9 cellular contexts compared by ENCODE assay signal in the genomic region with DNA sequence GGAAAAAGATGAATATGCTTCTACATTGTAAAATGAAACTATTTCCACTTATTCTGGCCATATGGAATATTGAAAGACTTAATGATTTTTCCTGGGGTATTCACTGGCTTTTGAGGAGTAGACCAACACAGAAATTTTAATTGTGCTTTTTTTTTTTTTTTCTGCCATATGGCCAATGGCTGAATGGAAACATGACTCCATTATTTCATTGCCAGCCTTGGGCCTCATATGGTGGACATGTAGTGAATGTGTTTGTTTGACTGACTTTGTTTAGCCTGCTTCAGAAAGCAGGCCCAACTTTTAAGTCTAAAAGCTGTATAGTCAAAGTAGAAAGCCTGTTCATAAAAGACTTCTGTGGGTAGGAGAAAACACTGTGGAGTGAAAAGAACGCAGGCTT. TPM values are rescaled to one million over a fixed set of nuclear protein-coding genes. Genes with fewer than 3 reads are reported as not detected.
DNase-seq lines count a peak whose midpoint lies in the region; ATAC-seq and TF ChIP-seq lines count a peak whose summit lies in the region.
"Had no signal": no experiment of that assay in that cellular context is flagged by ENCODE, and none has a peak within 500 bp of the region (broad histone marks: within the 10 kb centered on the region; RNA-seq: fewer than 3 reads in every experiment).

No MANE protein-coding gene starts in this region.

- peak overlapping the region; percentile 86 for H3K4me2 ChIP-seq in neural progenitor cell

- H3K36me3 Mint-ChIP-seq in CD4-positive, alpha-beta memory T cell = peaks cover 0 to 35% of the 10 kb centered on the region in 2 donors
- H3K36me3 Mint-ChIP-seq in HFFc6 (ENCODE audit: low read depth) = no peaks in the 10 kb centered on the region
- H3K36me3 Mint-ChIP-seq in central memory CD8-positive, alpha-beta T cell (ENCODE audit: insufficient read depth) = peaks cover 29% of the 10 kb centered on the region
- no peaks in the 10 kb centered on the region for H3K36me3 Mint-ChIP-seq in neural progenitor cell

- no peak overlapping the region for H3K9ac ChIP-seq in neural progenitor cell

- H3F3A ChIP-seq in neural progenitor cell (ENCODE audit: low read depth) = peaks cover 19% of the 10 kb centered on the region

- no peak for TF ChIP-seq POLR2A in prostate gland (IDR thresholded peaks at IDR 0.05)

- WGBS in prostate gland = 84% methylated on average over 1 of the region's 1 CpG

- H3K27me3 Mint-ChIP-seq in CD4-positive, alpha-beta memory T cell = no peaks in the 10 kb centered on the region
- H3K27me3 Mint-ChIP-seq in HFFc6 (ENCODE audit: insufficient read depth) (no peaks in the 10 kb centered on the region; the same call in none of the 2 replicates), neural progenitor cell (ENCODE audit: insufficient read depth, low read depth) (no peaks in the 10 kb centered on the region)
- H3K27me3 Mint-ChIP-seq in central memory CD8-positive, alpha-beta T cell = no peaks in the 10 kb centered on the region

- TF ChIP-seq CTCF in HFFc6 (IDR thresholded peaks at IDR 0.05) (no peak), neural progenitor cell (IDR thresholded peaks at IDR 0.05) (no peak), prostate gland (IDR thresholded peaks at IDR 0.05) (no peak)

- H3K4me1 Mint-ChIP-seq in CD4-positive, alpha-beta memory T cell = peaks cover 36 to 69% (median 50%) of the 10 kb centered on the region in 4 donors
- H3K4me1 Mint-ChIP-seq in HFFc6 (ENCODE audit: low read depth) (peaks cover 46% of the 10 kb centered on the region), neural progenitor cell (peaks cover 60% of the 10 kb centered on the region)
- peaks cover 53% of the 10 kb centered on the region for H3K4me1 Mint-ChIP-seq in central memory CD8-positive, alpha-beta T cell

- DNase-seq in CD4-positive, alpha-beta memory T cell = no peak
- DNase-seq in HFFc6 = no peak
- no peak for DNase-seq in central memory CD8-positive, alpha-beta T cell (ENCODE audit: low spot score in 2 of 2)
- no peak for DNase-seq in neural progenitor cell (ENCODE audit: low spot score)
- no peak for DNase-seq in NK-92 treated with Interleukin-12 subunit alpha and Interleukin-12 subunit beta, amount 100 ng/mL, for 24 hours (lab: John Stamatoyannopoulos, UW)
- no peak for DNase-seq in prostate gland (ENCODE audit: low spot score)
- DNase-seq: NCI-H1694 had no signal

- H3K79me2 ChIP-seq in neural progenitor cell (ENCODE audit: low read depth) = peaks cover 44% of the 10 kb centered on the region

- H4K20me1 ChIP-seq in neural progenitor cell (ENCODE audit: low read depth) = peaks cover 19% of the 10 kb centered on the region

- no peaks in the 10 kb centered on the region for H3K9me3 ChIP-seq in CD4-positive, alpha-beta memory T cell (ENCODE audit: control insufficient read depth in 1 of 2, low read length in 2 of 2)
- H3K9me3 ChIP-seq in neural progenitor cell (ENCODE audit: low read depth) = no peaks in the 10 kb centered on the region
- no peaks in the 10 kb centered on the region for H3K9me3 ChIP-seq in prostate gland

- no peaks in the 10 kb centered on the region for H3K36me3 ChIP-seq in CD4-positive, alpha-beta memory T cell (ENCODE audit: insufficient read depth, low read length)
- H3K36me3 ChIP-seq in neural progenitor cell (no peaks in the 10 kb centered on the region), prostate gland (no peaks in the 10 kb centered on the region)

- H3K9me3 Mint-ChIP-seq in CD4-positive, alpha-beta memory T cell = peaks cover 0 to 3% (median 0%) of the 10 kb centered on the region in 8 donors
- H3K9me3 Mint-ChIP-seq in HFFc6 = no peaks in the 10 kb centered on the region
- H3K9me3 Mint-ChIP-seq in central memory CD8-positive, alpha-beta T cell = no peaks in the 10 kb centered on the region
- no peaks in the 10 kb centered on the region for H3K9me3 Mint-ChIP-seq in neural progenitor cell

- CTCF ChIA-PET in CD4-positive, alpha-beta memory T cell (lab: Charles Lee; ENCODE audit: partially characterized antibody) = interaction anchor here (1.5 to 4.2 kb wide), 4 partner anchors 16 to 116 kb away, joined by 3 to 40 read pairs (median 16); no protein-coding TSS in a partner anchor

- intact Hi-C loops in CD4-positive, alpha-beta memory T cell (cut with micrococcal nuclease) = loop anchor here (2.0 to 10.0 kb wide), 6 partner anchors 14 to 1551 kb away; a partner anchor contains a TSS
- intact Hi-C loops in prostate gland (cut with DNase I) = no loop called here

- no peak for ATAC-seq in central memory CD8-positive, alpha-beta T cell (replicated peaks; ENCODE audit: extremely low read depth, poor library complexity, severe bottlenecking)
- no peak for ATAC-seq in GM19324 (IDR thresholded peaks at IDR 0.05; ENCODE audit: low FRiP score, unreplicated experiment)

- no peak overlapping the region for H2AFZ ChIP-seq in neural progenitor cell (replicated peaks)

- peak overlapping the region; percentile 84 for H3K27ac ChIP-seq in CD4-positive, alpha-beta memory T cell (ENCODE audit: low read depth, low read length)
- no peak overlapping the region for H3K27ac ChIP-seq in neural progenitor cell
- H3K27ac ChIP-seq in prostate gland = no peak overlapping the region
- H3K27ac ChIP-seq: HL-60 had no signal

- H3K4me3 ChIP-seq in CD4-positive, alpha-beta memory T cell (ENCODE audit: low read length in 2 of 2) = peak overlapping the region; percentile 32 to 77
- peak overlapping the region; percentile 64 for H3K4me3 ChIP-seq in neural progenitor cell
- H3K4me3 ChIP-seq in prostate gland = no peak overlapping the region

- POLR2A ChIA-PET in CD4-positive, alpha-beta memory T cell (lab: Charles Lee; ENCODE audit: partially characterized antibody) = interaction anchor here (1.5 to 8.7 kb wide), 5 partner anchors 8 to 78 kb away, joined by 4 to 285 read pairs (median 53); no protein-coding TSS in a partner anchor

- H3K27me3 ChIP-seq in CD4-positive, alpha-beta memory T cell (ENCODE audit: insufficient read depth, low read length) = no peaks in the 10 kb centered on the region
- H3K27me3 ChIP-seq in neural progenitor cell (no peaks in the 10 kb centered on the region), prostate gland (replicated peaks; ENCODE audit: insufficient read depth) (no peaks in the 10 kb centered on the region)

- H3K27ac Mint-ChIP-seq in CD4-positive, alpha-beta memory T cell = peak overlapping the region; percentile 96 to 100 (median 99)
- H3K27ac Mint-ChIP-seq in HFFc6 (no peak overlapping the region; the same call in 1 of the 2 replicates), neural progenitor cell (no peak overlapping the region)
- H3K27ac Mint-ChIP-seq in central memory CD8-positive, alpha-beta T cell (ENCODE audit: low read depth) = peak overlapping the region; percentile 95

- peaks cover 72% of the 10 kb centered on the region for H3K4me1 ChIP-seq in CD4-positive, alpha-beta memory T cell (ENCODE audit: insufficient read depth, low read length)
- H3K4me1 ChIP-seq in neural progenitor cell = peaks cover 54% of the 10 kb centered on the region
- H3K4me1 ChIP-seq in prostate gland (replicated peaks) = no peaks in the 10 kb centered on the region

- H3K4me3 Mint-ChIP-seq in CD4-positive, alpha-beta memory T cell = peak overlapping the region; percentile 91 to 98 (median 96)
- H3K4me3 Mint-ChIP-seq in HFFc6 (peak overlapping the region; percentile 66), neural progenitor cell (peak overlapping the region; percentile 96)
- peak overlapping the region; percentile 98 for H3K4me3 Mint-ChIP-seq in central memory CD8-positive, alpha-beta T cell

RNA-seq across cellular contexts. Expression of a gene that starts 2.4 kb away (rescaled TPM):
- 10 to 100 TPM; 81.3 to 84.8 TPM for total RNA-seq in CD4-positive, alpha-beta memory T cell
- 100 to 1,000 TPM; 159 to 177 TPM for polyA plus RNA-seq in CD4-positive, alpha-beta memory T cell
- 1 to 10 TPM; 2.4 to 6.0 (median 2.8) TPM for total RNA-seq in HFFc6 (2021; fragmentation: NEBNext Ultra II Directional; extraction: Animal tissue kit (Norgen Biotek cat#: 25700))
- total RNA-seq in neural progenitor cell (ENCODE audit: low replicate concordance) (44.4 and 56.8 TPM in 2 replicates), prostate gland (100 to 1,000 TPM in 1 of 2 donors, 1 to 10 TPM in 1; 2.7 to 120 TPM)

Comparison
In these comparisons a context has a peak if more than half of its experiments do, and no peak if none do; other contexts are left out.
1. H3K4me3 ChIP-seq: peak in CD4-positive, alpha-beta memory T cell (2 of 2) and neural progenitor cell (single experiment); none in prostate gland (0 of 2).
2. H3K27ac Mint-ChIP-seq: peak in CD4-positive, alpha-beta memory T cell (7 of 7) and central memory CD8-positive, alpha-beta T cell (single experiment); none in HFFc6 (single experiment) and neural progenitor cell (single experiment).
3. Peak in every context shown above with its lines, with median percentiles within 50 percentile points of each other: H3K4me3 Mint-ChIP-seq.